25 cellular contexts compared by ENCODE assay signal in the genomic region with DNA sequence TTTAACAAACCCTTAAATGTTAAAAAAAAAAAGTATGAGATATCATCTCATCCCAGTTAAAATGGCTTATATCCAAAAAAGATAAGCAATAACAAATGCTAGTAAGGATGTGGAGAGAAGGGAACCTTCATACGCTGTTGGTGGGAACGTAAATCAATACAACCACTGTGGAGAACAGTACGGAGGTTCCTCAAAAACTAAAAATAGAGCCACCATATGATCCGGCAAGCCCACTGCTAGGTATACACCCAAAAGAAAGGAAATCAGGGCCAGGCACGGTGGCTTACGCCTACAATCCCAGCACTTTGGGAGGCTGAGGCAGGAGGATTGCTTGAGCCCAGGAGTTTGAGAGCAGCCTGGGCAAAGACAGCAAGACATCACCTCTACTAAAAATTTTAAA. TPM values are rescaled to one million over a fixed set of nuclear protein-coding genes. Genes with fewer than 3 reads are reported as not detected.
DNase-seq lines count a peak whose midpoint lies in the region; ATAC-seq and TF ChIP-seq lines count a peak whose summit lies in the region.
"Had no signal": no experiment of that assay in that cellular context is flagged by ENCODE, and none has a peak within 500 bp of the region (broad histone marks: within the 10 kb centered on the region; RNA-seq: fewer than 3 reads in every experiment).

No MANE protein-coding gene starts in this region.

- no peak for ATAC-seq in GM19035 (IDR thresholded peaks at IDR 0.05; ENCODE audit: unreplicated experiment)
- ATAC-seq: activated naive CD4-positive, alpha-beta T cell treated with anti-CD3 and anti-CD28 coated beads, Interleukin-2, amount 50 U/mL, for 72 hours; heart left ventricle; left colon; PC-3; psoas muscle had no signal

- no peaks in the 10 kb centered on the region for H3K9me3 ChIP-seq in skeletal muscle tissue (ENCODE audit: control insufficient read depth in 3 of 3, low read length in 3 of 3)
- H3K9me3 ChIP-seq: heart left ventricle, psoas muscle, tibial artery had no signal

- peak overlapping the region; percentile 53 for H3K4me3 Mint-ChIP-seq in dendritic cell treated with granulocyte-macrophage colony-stimulating factor and Interleukin-4, amounts not matched to agents 40 ng/mL and 50 ng/mL, for 4 days

- H3K4me3 ChIP-seq in GM12875 (ENCODE audit: low read depth, low read length) (peak overlapping the region; percentile 5), skeletal muscle tissue (ENCODE audit: low read length in 3 of 3) (no peak overlapping the region)
- H3K4me3 ChIP-seq: heart left ventricle, psoas muscle, smooth muscle cell, tibial artery had no signal

- no peaks in the 10 kb centered on the region for H3K36me3 ChIP-seq in skeletal muscle tissue (ENCODE audit: control insufficient read depth in 3 of 3, insufficient read depth in 3 of 3, low read length in 3 of 3)
- H3K36me3 ChIP-seq: heart left ventricle had no signal

- peak; percentile 92 for DNase-seq in NOMO-1 treated with DMSO at 0.1 percent for 48 hours (lab: John Stamatoyannopoulos, UW; ENCODE audit: unreplicated experiment)
- DNase-seq in HT-29 (ENCODE audit: low spot score) = no peak
- DNase-seq in GM03348 (ENCODE audit: low spot score) = no peak
- no peak for DNase-seq in germinal center (ENCODE audit: low spot score)
- DNase-seq: activated CD4-positive, alpha-beta T cell treated with anti-CD3 and anti-CD28 coated beads for 1 hour; aorta; caudate nucleus; DMS79; heart left ventricle; left colon; NCI-H1436 treated with DMSO at 0.1 percent for 48 hours; NCI-H524 treated with DMSO at 0.1 percent for 48 hours; nephron progenitor cell; PC-3; psoas muscle; SHP77 treated with DMSO at 0.1 percent for 48 hours; stimulated activated CD4-positive, alpha-beta T cell treated with anti-CD3 and anti-CD28 coated beads, Interleukin-4, amount 100 ng/mL, for 1 hour; stimulated activated naive CD4-positive, alpha-beta T cell treated with Interleukin-2 at 50 U/mL for 16 hours; tibial artery had no signal

- H3K4me1 ChIP-seq in skeletal muscle tissue (ENCODE audit: control insufficient read depth in 3 of 3, insufficient read depth in 3 of 3, low read length in 3 of 3) = peaks cover 16 to 29% (median 24%) of the 10 kb centered on the region in 3 donors

- no peaks in the 10 kb centered on the region for H3K27me3 ChIP-seq in skeletal muscle tissue (ENCODE audit: control insufficient read depth in 3 of 3, insufficient read depth in 3 of 3, low read length in 3 of 3)
- H3K27me3 ChIP-seq: heart left ventricle, tibial artery had no signal

- intact Hi-C loops in dendritic cell treated with granulocyte-macrophage colony-stimulating factor and Interleukin-4, amounts not matched to agents 40 ng/mL and 50 ng/mL, for 4 days (cut with micrococcal nuclease) = loop anchor here (5.0 kb wide), 3 partner anchors 77 to 1133 kb away; a partner anchor contains a TSS

- no peak overlapping the region for H3K9ac ChIP-seq in skeletal muscle tissue (ENCODE audit: low read depth in 1 of 3, low read length in 3 of 3)

- H3K27ac ChIP-seq in skeletal muscle tissue (ENCODE audit: low read depth, low read length) = peak overlapping the region; percentile 23
- H3K27ac ChIP-seq: psoas muscle, tibial artery had no signal

- no peaks in the 10 kb centered on the region for H3K27me3 Mint-ChIP-seq in dendritic cell treated with granulocyte-macrophage colony-stimulating factor and Interleukin-4, amounts not matched to agents 40 ng/mL and 50 ng/mL, for 4 days

- no peak for TF ChIP-seq CTCF in GM12875 (IDR thresholded peaks at IDR 0.05; ENCODE audit: borderline replicate concordance, insufficient read depth, low read depth, low read length)

- H3K4me1 Mint-ChIP-seq in dendritic cell treated with granulocyte-macrophage colony-stimulating factor and Interleukin-4, amounts not matched to agents 40 ng/mL and 50 ng/mL, for 4 days (ENCODE audit: low read depth) = peaks cover 55% of the 10 kb centered on the region

- peak overlapping the region; percentile 89 for H3K27ac Mint-ChIP-seq in dendritic cell treated with granulocyte-macrophage colony-stimulating factor and Interleukin-4, amounts not matched to agents 40 ng/mL and 50 ng/mL, for 4 days
- H3K27ac Mint-ChIP-seq: activated naive CD4-positive, alpha-beta T cell treated with anti-CD3 and anti-CD28 coated beads, Interleukin-2, amount 50 U/mL, for 72 hours; nephron progenitor cell had no signal

- H3K9me3 Mint-ChIP-seq in dendritic cell treated with granulocyte-macrophage colony-stimulating factor and Interleukin-4, amounts not matched to agents 40 ng/mL and 50 ng/mL, for 4 days = no peaks in the 10 kb centered on the region
- H3K9me3 Mint-ChIP-seq: activated naive CD4-positive, alpha-beta T cell treated with anti-CD3 and anti-CD28 coated beads, Interleukin-2, amount 50 U/mL, for 72 hours had no signal

- H3K36me3 Mint-ChIP-seq in dendritic cell treated with granulocyte-macrophage colony-stimulating factor and Interleukin-4, amounts not matched to agents 40 ng/mL and 50 ng/mL, for 4 days (ENCODE audit: low read depth) = peaks cover 16% of the 10 kb centered on the region

RNA-seq across cellular contexts. Expression of a gene that starts 3.0 kb away (rescaled TPM):
- 15.1 TPM for total RNA-seq in skeletal muscle tissue
- 10.4 and 13.1 TPM in 2 replicates for total RNA-seq in HT-29 (2014; rRNA removed; shearing (Covaris generic))
